In the genomic region with DNA sequence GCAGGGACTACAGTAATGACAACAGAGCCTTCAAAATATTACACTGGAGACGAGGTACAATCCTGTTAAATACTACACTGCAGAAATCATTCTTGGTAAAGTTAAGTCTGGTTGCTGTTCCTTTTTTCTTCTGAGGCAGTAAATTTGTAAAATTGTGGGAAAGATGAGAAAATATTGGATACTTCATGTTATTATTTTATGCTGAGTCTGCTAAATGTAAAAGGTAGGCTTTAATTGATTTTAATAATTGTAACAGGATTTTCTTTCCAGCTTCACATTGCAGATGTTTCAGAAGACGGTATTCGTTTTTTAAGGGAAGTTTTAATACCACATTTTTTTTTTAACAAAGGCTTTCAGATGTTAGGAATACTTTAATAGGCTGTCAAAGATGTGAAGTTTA, we compare ENCODE assay signal across 18 cellular contexts.
"Had no signal": no experiment of that assay in that cellular context is flagged by ENCODE, and none has a peak within 500 bp of the region (broad histone marks: within the 10 kb centered on the region; RNA-seq: fewer than 3 reads in every experiment).

No MANE protein-coding gene starts in this region.

- H3K4me1 Mint-ChIP-seq: nephron progenitor cell; stimulated activated naive CD8-positive, alpha-beta T cell treated with anti-CD3 and anti-CD28 coated beads, Interleukin-15, amount 100 ng/mL, for 72 hours had no signal

- H3K27ac Mint-ChIP-seq: endodermal cell; nephron progenitor cell; stimulated activated naive B cell treated with anti-CD40 and anti-IgM and Interleukin-4, amounts not matched to agents 10 μg/mL and 1 μg/mL and 100 μg/mL, for 72 hours; stimulated activated naive CD8-positive, alpha-beta T cell treated with anti-CD3 and anti-CD28 coated beads, Interleukin-15, amount 100 ng/mL, for 72 hours had no signal

- H3K9me3 Mint-ChIP-seq: endodermal cell; nephron progenitor cell; stimulated activated naive B cell treated with anti-CD40 and anti-IgM and Interleukin-4, amounts not matched to agents 10 μg/mL and 1 μg/mL and 100 μg/mL, for 72 hours; stimulated activated naive CD8-positive, alpha-beta T cell treated with anti-CD3 and anti-CD28 coated beads, Interleukin-15, amount 100 ng/mL, for 72 hours had no signal

- DNase-seq: dermis blood vessel endothelial cell; endodermal cell; foreskin keratinocyte; head of caudate nucleus; kidney; left cardiac atrium; left ventricle myocardium inferior; lower lobe of right lung; mesenchymal stem cell; midbrain; nephron progenitor cell; stimulated activated CD4-positive, alpha-beta T cell treated with anti-CD3 and anti-CD28 coated beads, Interleukin-2, amount 100 ng/mL, for 24 hours; stimulated activated CD4-positive, alpha-beta T cell treated with anti-CD3 and anti-CD28 coated beads, Interleukin-4, amount 100 ng/mL, for 4 hours; stimulated activated naive B cell treated with anti-CD40 and anti-IgM and Interleukin-4, amounts not matched to agents 10 μg/mL and 1 μg/mL and 100 μg/mL, for 72 hours; stimulated activated naive CD8-positive, alpha-beta T cell treated with anti-CD3 and anti-CD28 coated beads, Interleukin-15, amount 100 ng/mL, for 72 hours; testis; upper lobe of right lung had no signal

- ATAC-seq: foreskin keratinocyte; left cardiac atrium; lower lobe of right lung; sciatic nerve; stimulated activated naive B cell treated with anti-CD40 and anti-IgM and Interleukin-4, amounts not matched to agents 10 μg/mL and 1 μg/mL and 100 μg/mL, for 72 hours; stimulated activated naive CD8-positive, alpha-beta T cell treated with anti-CD3 and anti-CD28 coated beads, Interleukin-15, amount 100 ng/mL, for 72 hours; upper lobe of right lung had no signal

- H3K4me3 Mint-ChIP-seq: endodermal cell; nephron progenitor cell; stimulated activated naive B cell treated with anti-CD40 and anti-IgM and Interleukin-4, amounts not matched to agents 10 μg/mL and 1 μg/mL and 100 μg/mL, for 72 hours; stimulated activated naive CD8-positive, alpha-beta T cell treated with anti-CD3 and anti-CD28 coated beads, Interleukin-15, amount 100 ng/mL, for 72 hours had no signal

- H3K27me3 Mint-ChIP-seq: stimulated activated naive B cell treated with anti-CD40 and anti-IgM and Interleukin-4, amounts not matched to agents 10 μg/mL and 1 μg/mL and 100 μg/mL, for 72 hours; stimulated activated naive CD8-positive, alpha-beta T cell treated with anti-CD3 and anti-CD28 coated beads, Interleukin-15, amount 100 ng/mL, for 72 hours had no signal
